1 cellular context compared by ENCODE assay signal in genomic region chr2:207869784-207870778, GRCh38.
TF ChIP-seq lines count a peak whose summit lies in the region.

No MANE protein-coding gene starts in this region.

TF ChIP-seq in SK-N-SH treated with all-trans-retinoic acid at 6 μM for 48 hours, 23 proteins besides CTCF, POLR2A, EP300 and RAD21 (continued from another document):
- TF ChIP-seq ARNTL (CRISPR knock-in tag; IDR thresholded peaks at IDR 0.05; ENCODE audit: borderline replicate concordance, low read depth): no peak
- TF ChIP-seq ZNF70 (CRISPR knock-in tag; IDR thresholded peaks at IDR 0.05): no peak
- TF ChIP-seq SNAI2 (CRISPR knock-in tag; IDR thresholded peaks at IDR 0.05): no peak
- no peak for TF ChIP-seq ZFP30 (CRISPR knock-in tag; IDR thresholded peaks at IDR 0.05)
- no peak for TF ChIP-seq ZNF8 (CRISPR knock-in tag; IDR thresholded peaks at IDR 0.05)
- TF ChIP-seq ZFP3 (CRISPR knock-in tag; IDR thresholded peaks at IDR 0.05): no peak
- no peak for TF ChIP-seq TOX (CRISPR knock-in tag; IDR thresholded peaks at IDR 0.05; ENCODE audit: borderline replicate concordance)
- TF ChIP-seq CSDC2 (CRISPR knock-in tag; IDR thresholded peaks at IDR 0.05): no peak
- TF ChIP-seq TCF4 (CRISPR knock-in tag; IDR thresholded peaks at IDR 0.05; ENCODE audit: borderline replicate concordance): no peak
- no peak for TF ChIP-seq POU6F1 (CRISPR knock-in tag; IDR thresholded peaks at IDR 0.05; ENCODE audit: borderline replicate concordance, low read depth)
- no peak for TF ChIP-seq ISL1 (CRISPR knock-in tag; IDR thresholded peaks at IDR 0.05)
- TF ChIP-seq ZC3H10 (CRISPR knock-in tag; IDR thresholded peaks at IDR 0.05): no peak
- no peak for TF ChIP-seq TSHZ2 (CRISPR knock-in tag; IDR thresholded peaks at IDR 0.05)
- no peak for TF ChIP-seq ESRRG (CRISPR knock-in tag; IDR thresholded peaks at IDR 0.05)
